ENCODE assay signal across 1 cellular context in the genomic region with DNA sequence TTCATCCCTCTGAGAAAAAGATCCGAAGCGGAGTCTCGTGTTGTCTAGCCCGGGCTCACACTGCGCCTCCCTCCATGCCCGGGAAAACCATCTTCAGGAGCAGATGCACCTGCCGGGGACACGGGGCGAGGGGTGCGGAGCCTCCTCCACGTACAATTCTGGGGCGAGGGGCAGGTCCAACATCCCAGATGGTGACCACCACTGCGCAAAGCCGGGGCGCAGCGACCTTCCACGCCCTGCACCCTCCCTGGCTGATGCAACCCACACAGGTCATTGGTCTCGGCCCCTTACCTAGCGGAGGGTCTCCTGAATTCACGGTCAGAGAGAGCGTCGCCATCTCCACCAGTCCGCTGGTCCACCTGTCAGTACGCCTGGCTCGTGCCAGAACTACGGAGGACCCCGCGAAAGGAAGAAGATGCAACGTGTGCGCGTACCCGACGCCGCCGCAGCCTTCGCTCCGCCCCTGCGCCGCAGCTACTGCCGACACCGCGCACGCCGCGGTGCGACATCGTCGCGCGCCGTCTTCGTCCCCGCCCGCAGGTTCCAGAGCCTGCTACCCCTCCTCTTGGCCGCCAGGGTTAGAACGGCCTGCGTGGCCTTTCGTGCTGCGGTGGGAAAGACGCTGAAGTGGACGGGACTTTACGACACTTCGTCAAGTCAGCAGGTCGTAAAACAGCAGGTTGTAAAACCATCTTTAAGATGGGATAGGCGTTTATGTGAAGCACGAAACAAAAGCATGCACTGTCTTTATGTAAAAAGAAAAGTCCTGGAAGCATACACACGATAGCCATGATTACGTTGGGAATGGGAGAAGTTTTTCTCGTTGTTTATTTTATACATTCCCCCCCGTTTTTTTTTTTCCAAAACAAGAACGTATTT.
A peak's percentile ranks its signal among the peaks of the same experiment; 100 is the strongest.
TF ChIP-seq lines count a peak whose summit lies in the region.

EPRS1 (minus strand) TSS at position 454 of the 879 bp plus-strand sequence; CDS start at position 337, 117 bp downstream.

TF ChIP-seq in HepG2, 621 proteins besides CTCF, POLR2A, EP300 and RAD21 (continued from another document):
- TF ChIP-seq ZNF770 (CRISPR knock-in tag; IDR thresholded peaks at IDR 0.05) (peak; percentile 83; the same call in 1 of the 2 replicates), THAP11 (CRISPR knock-in tag; IDR thresholded peaks at IDR 0.05) (peak; percentile 94), ZNF816 (CRISPR knock-in tag; IDR thresholded peaks at IDR 0.05; ENCODE audit: borderline replicate concordance) (no peak), ZNF569 (CRISPR knock-in tag; IDR thresholded peaks at IDR 0.05; ENCODE audit: borderline replicate concordance) (no peak), KDM5A (IDR thresholded peaks at IDR 0.05; ENCODE audit: borderline replicate concordance, low read length) (0 out of 2 replicates have a peak, but pooled peaks have one; percentile 24), REST (IDR thresholded peaks at IDR 0.05; ENCODE audit: borderline replicate concordance in 1 of 2, low read depth in 1 of 2, low read length in 2 of 2) (no peak; a peak in 1 of 4 replicates), HHEX (CRISPR knock-in tag; IDR thresholded peaks at IDR 0.05) (no peak), DMAP1 (CRISPR knock-in tag; IDR thresholded peaks at IDR 0.05) (peak; percentile 98), SMYD3 (CRISPR knock-in tag; IDR thresholded peaks at IDR 0.05) (peak; percentile 62; the same call in 1 of the 2 replicates), ZNF713 (CRISPR knock-in tag; IDR thresholded peaks at IDR 0.05) (no peak), ZNF841 (CRISPR knock-in tag; IDR thresholded peaks at IDR 0.05; ENCODE audit: borderline replicate concordance) (no peak), ZNF562 (CRISPR knock-in tag; IDR thresholded peaks at IDR 0.05; ENCODE audit: borderline replicate concordance) (no peak), E2F1 (CRISPR knock-in tag; IDR thresholded peaks at IDR 0.05) (peak; percentile 70; the same call in 1 of the 2 replicates), TBX2 (CRISPR knock-in tag; IDR thresholded peaks at IDR 0.05; ENCODE audit: borderline replicate concordance) (peak; percentile 95), ZNF777 (CRISPR knock-in tag; IDR thresholded peaks at IDR 0.05) (no peak; the same call in 1 of the 2 replicates), POLR2AphosphoS5 (IDR thresholded peaks at IDR 0.05; ENCODE audit: low read depth, low read length) (peak; percentile 87)
- TF ChIP-seq, protein P1, sequence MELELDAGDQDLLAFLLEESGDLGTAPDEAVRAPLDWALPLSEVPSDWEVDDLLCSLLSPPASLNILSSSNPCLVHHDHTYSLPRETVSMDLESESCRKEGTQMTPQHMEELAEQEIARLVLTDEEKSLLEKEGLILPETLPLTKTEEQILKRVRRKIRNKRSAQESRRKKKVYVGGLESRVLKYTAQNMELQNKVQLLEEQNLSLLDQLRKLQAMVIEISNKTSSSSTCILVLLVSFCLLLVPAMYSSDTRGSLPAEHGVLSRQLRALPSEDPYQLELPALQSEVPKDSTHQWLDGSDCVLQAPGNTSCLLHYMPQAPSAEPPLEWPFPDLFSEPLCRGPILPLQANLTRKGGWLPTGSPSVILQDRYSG (CRISPR knock-in tag; IDR thresholded peaks at IDR 0.05): no peak
- TF ChIP-seq, protein P2, sequence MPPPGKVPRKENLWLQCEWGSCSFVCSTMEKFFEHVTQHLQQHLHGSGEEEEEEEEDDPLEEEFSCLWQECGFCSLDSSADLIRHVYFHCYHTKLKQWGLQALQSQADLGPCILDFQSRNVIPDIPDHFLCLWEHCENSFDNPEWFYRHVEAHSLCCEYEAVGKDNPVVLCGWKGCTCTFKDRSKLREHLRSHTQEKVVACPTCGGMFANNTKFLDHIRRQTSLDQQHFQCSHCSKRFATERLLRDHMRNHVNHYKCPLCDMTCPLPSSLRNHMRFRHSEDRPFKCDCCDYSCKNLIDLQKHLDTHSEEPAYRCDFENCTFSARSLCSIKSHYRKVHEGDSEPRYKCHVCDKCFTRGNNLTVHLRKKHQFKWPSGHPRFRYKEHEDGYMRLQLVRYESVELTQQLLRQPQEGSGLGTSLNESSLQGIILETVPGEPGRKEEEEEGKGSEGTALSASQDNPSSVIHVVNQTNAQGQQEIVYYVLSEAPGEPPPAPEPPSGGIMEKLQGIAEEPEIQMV (CRISPR knock-in tag; IDR thresholded peaks at IDR 0.05; ENCODE audit: low read depth): peak; percentile 79
